In the genomic region with DNA sequence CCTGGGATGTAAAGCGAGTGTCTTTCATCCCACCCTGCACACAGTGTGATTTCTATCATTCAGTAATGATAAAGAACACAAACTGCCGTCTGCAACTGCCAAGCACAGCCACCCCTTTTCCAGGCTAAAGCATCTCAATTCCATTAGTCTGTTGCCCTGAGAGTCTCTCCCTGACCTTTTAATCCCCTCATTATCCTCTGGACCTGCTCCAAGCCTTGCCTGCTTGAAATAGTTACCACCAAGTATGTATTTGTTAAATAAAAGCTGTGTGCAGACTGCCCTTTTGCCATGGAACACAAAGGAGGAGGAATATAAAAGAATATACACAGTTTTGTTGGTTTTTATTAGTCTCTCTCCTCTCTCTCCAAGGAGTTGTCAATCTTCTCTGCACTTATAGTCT, we compare ENCODE assay signal across 18 cellular contexts. TPM values are rescaled to one million over a fixed set of nuclear protein-coding genes. Genes with fewer than 3 reads are reported as not detected.
DNase-seq lines count a peak whose midpoint lies in the region; TF ChIP-seq lines count a peak whose summit lies in the region.
"Had no signal": no experiment of that assay in that cellular context is flagged by ENCODE, and none has a peak within 500 bp of the region (broad histone marks: within the 10 kb centered on the region; RNA-seq: fewer than 3 reads in every experiment).

No MANE protein-coding gene starts in this region.

- peaks cover 56% of the 10 kb centered on the region for H3K36me3 Mint-ChIP-seq in activated naive CD4-positive, alpha-beta T cell treated with anti-CD3 and anti-CD28 coated beads, Interleukin-2, amount 10 ng/mL, durations not matched to agents 7 days and 5 days

- TF ChIP-seq EP300 in esophagus muscularis mucosa (IDR thresholded peaks at IDR 0.05): no peak

- H3K9me3 ChIP-seq in WERI-Rb-1 (ENCODE audit: severe bottlenecking): no peaks in the 10 kb centered on the region
- no peaks in the 10 kb centered on the region for H3K9me3 ChIP-seq in esophagus muscularis mucosa
- H3K9me3 ChIP-seq in thyroid gland: no peaks in the 10 kb centered on the region
- H3K9me3 ChIP-seq: body of pancreas, sigmoid colon had no signal

- DNase-seq in activated naive CD4-positive, alpha-beta T cell treated with anti-CD3 and anti-CD28 coated beads, Interleukin-2, amount 10 ng/mL, durations not matched to agents 7 days and 5 days: no peak
- DNase-seq in activated naive CD4-positive, alpha-beta T cell treated with Interleukin-2 at 50 U/mL for 16 hours: no peak
- DNase-seq in WERI-Rb-1: peak; percentile 65
- peak; percentile 78 for DNase-seq in esophagus muscularis mucosa (ENCODE audit: extremely low spot score)
- no peak for DNase-seq in thyroid gland
- no peak for DNase-seq in GM20000 (ENCODE audit: low spot score)
- DNase-seq in stimulated activated CD4-positive, alpha-beta T cell treated with anti-CD3 and anti-CD28 coated beads, Interleukin-15, amount 100 ng/mL, for 24 hours: no peak
- no peak for DNase-seq in kidney glomerular epithelial cell (lab: John Stamatoyannopoulos, UW)
- DNase-seq: activated effector memory CD4-positive, alpha-beta T cell treated with anti-CD3 and anti-CD28 coated beads, Interleukin-2, amount 50 U/mL, for 16 hours; body of pancreas; GDM1; NCI-H226; sigmoid colon; T1000 had no signal

- peaks cover 97% of the 10 kb centered on the region for H3K4me1 Mint-ChIP-seq in activated naive CD4-positive, alpha-beta T cell treated with anti-CD3 and anti-CD28 coated beads, Interleukin-2, amount 10 ng/mL, durations not matched to agents 7 days and 5 days

- no peaks in the 10 kb centered on the region for H3K27me3 Mint-ChIP-seq in activated naive CD4-positive, alpha-beta T cell treated with anti-CD3 and anti-CD28 coated beads, Interleukin-2, amount 10 ng/mL, durations not matched to agents 7 days and 5 days

- no peak overlapping the region for H3K4me3 ChIP-seq in WERI-Rb-1 (ENCODE audit: low read depth, low read length)
- H3K4me3 ChIP-seq in esophagus muscularis mucosa: no peak overlapping the region
- H3K4me3 ChIP-seq in thyroid gland (replicated peaks in 1 of 3): no peak overlapping the region
- H3K4me3 ChIP-seq: body of pancreas, coronary artery, sigmoid colon had no signal

- TF ChIP-seq CTCF in WERI-Rb-1 (IDR thresholded peaks at IDR 0.05; ENCODE audit: low read depth, low read length) (no peak), esophagus muscularis mucosa (IDR thresholded peaks at IDR 0.05) (no peak), thyroid gland (IDR thresholded peaks at IDR 0.05) (no peak), GM20000 (IDR thresholded peaks at IDR 0.05; ENCODE audit: extremely low read depth, missing control alignments) (no peak)

- TF ChIP-seq POLR2A in esophagus muscularis mucosa (IDR thresholded peaks at IDR 0.05; ENCODE audit: low read depth): no peak
- no peak for TF ChIP-seq POLR2A in thyroid gland (IDR thresholded peaks at IDR 0.05)

- CTCF ChIA-PET in activated naive CD4-positive, alpha-beta T cell treated with anti-CD3 and anti-CD28 coated beads, Interleukin-2, amount 10 ng/mL, durations not matched to agents 7 days and 5 days (lab: Charles Lee): no interaction called here

- 68% methylated on average over 2 of the region's 2 CpGs for WGBS in esophagus muscularis mucosa
- 63 to 71% methylated on average over 2 of the region's 2 CpGs for WGBS in thyroid gland, 2 donors

- peak overlapping the region; percentile 87 for H3K27ac Mint-ChIP-seq in activated naive CD4-positive, alpha-beta T cell treated with anti-CD3 and anti-CD28 coated beads, Interleukin-2, amount 10 ng/mL, durations not matched to agents 7 days and 5 days

- H3K4me3 Mint-ChIP-seq in activated naive CD4-positive, alpha-beta T cell treated with anti-CD3 and anti-CD28 coated beads, Interleukin-2, amount 10 ng/mL, durations not matched to agents 7 days and 5 days: peak overlapping the region; percentile 10

- H3K27ac ChIP-seq in WERI-Rb-1: peak overlapping the region; percentile 53
- no peak overlapping the region for H3K27ac ChIP-seq in esophagus muscularis mucosa (replicated peaks in 1 of 4)
- peak overlapping the region; percentile 25 to 78 (median 62) for H3K27ac ChIP-seq in thyroid gland
- H3K27ac ChIP-seq: body of pancreas, coronary artery, sigmoid colon had no signal

- intact Hi-C loops in esophagus muscularis mucosa (cut with DNase I) (no loop called here), thyroid gland (cut with DNase I) (no loop called here)

- no peaks in the 10 kb centered on the region for H3K27me3 ChIP-seq in WERI-Rb-1 (ENCODE audit: insufficient read depth, low read depth, severe bottlenecking)
- peaks cover 0 to 18% (median 0%) of the 10 kb centered on the region in 4 donors for H3K27me3 ChIP-seq in esophagus muscularis mucosa
- no peaks in the 10 kb centered on the region for H3K27me3 ChIP-seq in thyroid gland
- H3K27me3 ChIP-seq: body of pancreas had no signal

- H3K36me3 ChIP-seq in WERI-Rb-1 (no peaks in the 10 kb centered on the region), esophagus muscularis mucosa (no peaks in the 10 kb centered on the region), thyroid gland (no peaks in the 10 kb centered on the region)
- H3K36me3 ChIP-seq: sigmoid colon had no signal

- no peaks in the 10 kb centered on the region for H3K9me3 Mint-ChIP-seq in activated naive CD4-positive, alpha-beta T cell treated with anti-CD3 and anti-CD28 coated beads, Interleukin-2, amount 10 ng/mL, durations not matched to agents 7 days and 5 days

- peaks cover 6 to 19% (median 19%) of the 10 kb centered on the region in 4 donors for H3K4me1 ChIP-seq in esophagus muscularis mucosa
- peaks cover 50 to 55% of the 10 kb centered on the region in 2 donors for H3K4me1 ChIP-seq in thyroid gland
- H3K4me1 ChIP-seq: sigmoid colon had no signal

RNA-seq across cellular contexts. Expression of a gene that starts 13.0 kb away (rescaled TPM):
- total RNA-seq in esophagus muscularis mucosa (1 to 10 TPM; 1.4 to 5.8 (median 3.9) TPM), thyroid gland (1 to 10 TPM in 2 of 4 donors, under 1 TPM in 2; 0.27 to 7.2 (median 0.96) TPM)

RNA-seq across cellular contexts. Expression of a gene that starts 20.3 kb away (rescaled TPM):
- total RNA-seq in esophagus muscularis mucosa (not detected), thyroid gland (1 to 10 TPM in 1 of 4 donors, not detected in 3; 1.3 TPM)
- total RNA-seq: body of pancreas, omental fat pad, sigmoid colon, temporal lobe had no signal

RNA-seq across cellular contexts. Expression of a gene that starts 46.3 kb away (rescaled TPM):
- not detected for total RNA-seq in esophagus muscularis mucosa
- total RNA-seq in thyroid gland: under 1 TPM in 1 of 4 donors, not detected in 3; 0.59 TPM
- total RNA-seq: body of pancreas, frontal cortex, omental fat pad, sigmoid colon had no signal

Comparison
In these comparisons a context has a peak if more than half of its experiments do, and no peak if none do; other contexts are left out.
1. DNase-seq: peak in WERI-Rb-1 (single experiment) and esophagus muscularis mucosa (single experiment); none in activated naive CD4-positive, alpha-beta T cell treated with anti-CD3 and anti-CD28 coated beads, Interleukin-2, amount 10 ng/mL, durations not matched to agents 7 days and 5 days (single experiment), activated naive CD4-positive, alpha-beta T cell treated with Interleukin-2 at 50 U/mL for 16 hours (single experiment), thyroid gland (0 of 2), GM20000 (single experiment), stimulated activated CD4-positive, alpha-beta T cell treated with anti-CD3 and anti-CD28 coated beads, Interleukin-15, amount 100 ng/mL, for 24 hours (single experiment) and kidney glomerular epithelial cell (single experiment).
2. H3K27ac ChIP-seq: peak in WERI-Rb-1 (single experiment) and thyroid gland (3 of 3); none in esophagus muscularis mucosa (0 of 4).